Comparison of ENCODE assay signal across 11 cellular contexts in genomic region chr19:2540251-2540645, GRCh38.
A peak's percentile ranks its signal among the peaks of the same experiment; 100 is the strongest.
DNase-seq lines count a peak whose midpoint lies in the region; FAIRE-seq and TF ChIP-seq lines count a peak whose summit lies in the region.
"Had no signal": no experiment of that assay in that cellular context is flagged by ENCODE, and none has a peak within 500 bp of the region (broad histone marks: within the 10 kb centered on the region; RNA-seq: fewer than 3 reads in every experiment).

No MANE protein-coding gene starts in this region.

- H3K36me3 ChIP-seq in H1 (ENCODE audit: control insufficient read depth in 2 of 4, insufficient read depth in 4 of 4, low read length in 3 of 4) (no peaks in the 10 kb centered on the region), muscle layer of duodenum (ENCODE audit: control insufficient read depth in 1 of 2, insufficient read depth in 2 of 2, low read length in 2 of 2) (peaks cover 0 to 4% of the 10 kb centered on the region in 2 donors)
- H3K36me3 ChIP-seq: neutrophil had no signal

- intact Hi-C loops in activated CD4-positive, alpha-beta memory T cell treated with anti-CD3 and anti-CD28 coated beads for 36 hours (cut with micrococcal nuclease), result loop anchor here (5.0 kb wide), 1 partner anchor 72 kb away; no protein-coding TSS in a partner anchor

- H2BK5ac ChIP-seq in H1 (ENCODE audit: low read depth, low read length), result peak overlapping the region; percentile 92

- no peaks in the 10 kb centered on the region for H3K79me2 ChIP-seq in H1 (ENCODE audit: control insufficient read depth in 1 of 2, insufficient read depth in 2 of 2, low read length in 2 of 2)

- no peak overlapping the region for H2AK5ac ChIP-seq in H1 (ENCODE audit: low read depth, low read length)

- peak overlapping the region; percentile 64 for H2BK120ac ChIP-seq in H1 (replicated peaks; ENCODE audit: low read depth, low read length)

- no peak for FAIRE-seq in H1 (lab: Jason Lieb, UNC)
- FAIRE-seq: endometrium had no signal

- CTCF ChIA-PET in RWPE1 (lab: Yijun Ruan, JAX) (interaction anchor here (0.6 to 1.6 kb wide), 5 partner anchors 38 to 73 kb away, joined by 3 to 6 read pairs (median 5); no protein-coding TSS in a partner anchor), H1 (lab: Charles Lee; ENCODE audit: partially characterized antibody) (interaction anchor here (0.6 to 1.6 kb wide), 9 partner anchors 10 to 96 kb away, joined by 3 to 9 read pairs (median 4); no protein-coding TSS in a partner anchor)
- CTCF ChIA-PET in activated CD4-positive, alpha-beta memory T cell treated with anti-CD3 and anti-CD28 coated beads for 36 hours (lab: Charles Lee), result no interaction called here

- peak overlapping the region in 2 of 4 experiments; percentile 38 to 48; a peak in 3 of 7 replicates for H3K9ac ChIP-seq in H1 (replicated peaks in 1 of 4; ENCODE audit: extremely low read depth in 1 of 4, low read depth in 3 of 4, low read length in 3 of 4)
- H3K9ac ChIP-seq: KMS-11 had no signal

- TF ChIP-seq CTCF in RWPE1 (conservative IDR thresholded peaks at IDR 0.05; ENCODE audit: low read depth), result no peak
- TF ChIP-seq CTCF in H1 (IDR thresholded peaks at IDR 0.05; ENCODE audit: control extremely low read depth in 1 of 3, insufficient read depth in 1 of 3, low read depth in 1 of 3, low read length in 3 of 3), result no peak
- TF ChIP-seq CTCF in type B pancreatic cell (conservative IDR thresholded peaks at IDR 0.05), result no peak

- H4K20me1 ChIP-seq in H1 (replicated peaks in 1 of 2; ENCODE audit: control insufficient read depth in 1 of 2, insufficient read depth in 2 of 2, low read length in 2 of 2), result no peaks in the 10 kb centered on the region

- no peak overlapping the region for H3K56ac ChIP-seq in H1 (replicated peaks; ENCODE audit: insufficient read length, low read depth, low read length)

- H3K4ac ChIP-seq in H1 (replicated peaks; ENCODE audit: insufficient read length, low read depth, low read length), result no peak overlapping the region

- H3K27me3 ChIP-seq in H1 (replicated peaks in 1 of 4; ENCODE audit: control insufficient read depth in 3 of 4, extremely low read depth in 1 of 4, insufficient read depth in 3 of 4, low read length in 3 of 4) (no peaks in the 10 kb centered on the region; a peak in 2 of 7 replicates), muscle layer of duodenum (ENCODE audit: low read depth, low read length) (no peaks in the 10 kb centered on the region)
- H3K27me3 ChIP-seq: neutrophil had no signal

- TF ChIP-seq POLR2A in H1 (IDR thresholded peaks at IDR 0.05; ENCODE audit: control extremely low read depth in 1 of 2, low read depth in 2 of 2, low read length in 2 of 2), result no peak

- H3K14ac ChIP-seq in H1 (ENCODE audit: insufficient read length), result no peak overlapping the region

- peak overlapping the region; percentile 5 to 67 for H3K4me2 ChIP-seq in H1 (ENCODE audit: insufficient read depth in 1 of 2, low read depth in 2 of 2, low read length in 2 of 2)
- H3K4me2 ChIP-seq: KMS-11 had no signal

- H3K27ac Mint-ChIP-seq in type B pancreatic cell, result peak overlapping the region; percentile 96
- no peak overlapping the region for H3K27ac Mint-ChIP-seq in activated CD4-positive, alpha-beta memory T cell treated with anti-CD3 and anti-CD28 coated beads for 36 hours

- DNase-seq in RWPE1 (ENCODE audit: low spot score) (no peak), H1 (ENCODE audit: low read depth in 1 of 2, low spot score in 2 of 2) (no peak), type B pancreatic cell (ENCODE audit: extremely low spot score, unreplicated experiment) (no peak), H4 (ENCODE audit: low spot score) (no peak), DMS153 treated with DMSO at 0.1 percent for 48 hours (lab: John Stamatoyannopoulos, UW; ENCODE audit: unreplicated experiment) (no peak)
- DNase-seq in activated CD4-positive, alpha-beta memory T cell treated with anti-CD3 and anti-CD28 coated beads for 36 hours, result no peak
- DNase-seq: NCI-H510A treated with DMSO at 0.1 percent for 48 hours had no signal

- peak overlapping the region; percentile 81 for H4K91ac ChIP-seq in H1 (replicated peaks; ENCODE audit: insufficient read length, low read length)

- H4K8ac ChIP-seq in H1 (ENCODE audit: extremely low read depth, insufficient read depth, low read length), result peak overlapping the region; percentile 62; the same call in 1 of the 2 replicates

- peak overlapping the region; percentile 87 for H2BK12ac ChIP-seq in H1 (ENCODE audit: low read depth, low read length)

- 74% methylated on average over 10 of the region's 12 CpGs; no CpG with 5 or more reads in 1 of the 2 experiments for WGBS in H1 (ENCODE audit: extremely low coverage in 1 of 2, insufficient coverage in 1 of 2, insufficient read length in 1 of 2, insufficient replicate concordance in 2 of 2, low coverage in 1 of 2, low lambda C conversion rate in 2 of 2, missing lambda C conversion rate in 1 of 2), 2 experiments

- H2AFZ ChIP-seq in H1 (ENCODE audit: low read length), result no peak overlapping the region; the same call in 1 of the 2 replicates

- no peaks in the 10 kb centered on the region for H3K79me1 ChIP-seq in H1 (ENCODE audit: low read depth, low read length)

- H3K4me3 ChIP-seq in H1 (ENCODE audit: extremely low read depth in 1 of 4, insufficient read depth in 2 of 4, low read depth in 3 of 4, low read length in 4 of 4) (peak overlapping the region in 3 of 4 experiments; percentile 13 to 40 (median 23); a peak in 4 of 8 replicates), muscle layer of duodenum (ENCODE audit: low read depth in 1 of 2, low read length in 2 of 2) (peak overlapping the region in 1 of 2 donors; percentile 25)

- no peaks in the 10 kb centered on the region for H3K27me3 Mint-ChIP-seq in type B pancreatic cell
- peaks cover 1% of the 10 kb centered on the region for H3K27me3 Mint-ChIP-seq in activated CD4-positive, alpha-beta memory T cell treated with anti-CD3 and anti-CD28 coated beads for 36 hours

- H3K23me2 ChIP-seq in H1 (ENCODE audit: low read depth, low read length), result no peaks in the 10 kb centered on the region; the same call in 1 of the 2 replicates

- peak overlapping the region; percentile 71 for H3K18ac ChIP-seq in H1 (ENCODE audit: extremely low read depth, low read length)

- H2BK15ac ChIP-seq in H1 (ENCODE audit: low read length), result no peak overlapping the region

- no peaks in the 10 kb centered on the region for H3K9me3 ChIP-seq in H1 (ENCODE audit: insufficient read depth in 2 of 2, low read depth in 1 of 2, low read length in 1 of 2)
- no peaks in the 10 kb centered on the region for H3K9me3 ChIP-seq in muscle layer of duodenum (ENCODE audit: control insufficient read depth in 1 of 2, low read length in 2 of 2)
- H3K9me3 ChIP-seq: neutrophil had no signal

- H4K5ac ChIP-seq in H1 (ENCODE audit: insufficient read length, low read depth, low read length), result peak overlapping the region; percentile 69

- H3K4me3 Mint-ChIP-seq in type B pancreatic cell, result no peak overlapping the region
- H3K4me3 Mint-ChIP-seq in activated CD4-positive, alpha-beta memory T cell treated with anti-CD3 and anti-CD28 coated beads for 36 hours, result no peak overlapping the region

- H3K9me3 Mint-ChIP-seq in type B pancreatic cell, result no peaks in the 10 kb centered on the region
- no peaks in the 10 kb centered on the region for H3K9me3 Mint-ChIP-seq in activated CD4-positive, alpha-beta memory T cell treated with anti-CD3 and anti-CD28 coated beads for 36 hours

- no peak for TF ChIP-seq EP300 in H1 (IDR thresholded peaks at IDR 0.05; ENCODE audit: borderline replicate concordance in 1 of 2, low read depth in 2 of 2, low read length in 2 of 2)

- H3K27ac ChIP-seq in RWPE1 (peak overlapping the region; percentile 99), H1 (ENCODE audit: low read depth, low read length) (peak overlapping the region; percentile 72; the same call in 1 of the 2 replicates), muscle layer of duodenum (ENCODE audit: low read length) (peak overlapping the region; percentile 63)
- H3K27ac ChIP-seq: KMS-11, neutrophil had no signal

- H3K23ac ChIP-seq in H1 (ENCODE audit: insufficient read length), result no peak overlapping the region

- 0 out of 2 replicates have a peak overlapping the region, but pooled peaks have one; percentile 80 for H2BK20ac ChIP-seq in H1 (ENCODE audit: low read length)

- POLR2A ChIA-PET in RWPE1 (lab: Yijun Ruan, JAX; ENCODE audit: low non-redundant PET), result interaction anchor here (1.0 to 1.4 kb wide), 2 partner anchors 39 to 64 kb away, joined by 3 to 6 read pairs; partner anchors contain the start of gene GADD45B
- POLR2A ChIA-PET in H1 (lab: Charles Lee; ENCODE audit: partially characterized antibody), result interaction anchor here (0.6 to 5.8 kb wide), 16 partner anchors 9 to 78 kb away, joined by 3 to 98 read pairs (median 4); partner anchors contain the start of gene GADD45B
- POLR2A ChIA-PET in activated CD4-positive, alpha-beta memory T cell treated with anti-CD3 and anti-CD28 coated beads for 36 hours (lab: Charles Lee), result no interaction called here

- H3K4me1 ChIP-seq in H1 (replicated peaks in 1 of 4; ENCODE audit: control insufficient read depth in 3 of 4, insufficient read depth in 4 of 4, low read length in 3 of 4), result peaks cover 3 to 23% (median 17%) of the 10 kb centered on the region in 4 experiments
- H3K4me1 ChIP-seq in muscle layer of duodenum (ENCODE audit: control insufficient read depth in 1 of 2, insufficient read depth in 2 of 2, low read length in 2 of 2), result peaks cover 13 to 28% of the 10 kb centered on the region in 2 donors

- no peaks in the 10 kb centered on the region for H3K36me3 Mint-ChIP-seq in type B pancreatic cell
- no peaks in the 10 kb centered on the region for H3K36me3 Mint-ChIP-seq in activated CD4-positive, alpha-beta memory T cell treated with anti-CD3 and anti-CD28 coated beads for 36 hours

- peaks cover 20% of the 10 kb centered on the region for H3K4me1 Mint-ChIP-seq in type B pancreatic cell (ENCODE audit: unreplicated experiment)
- H3K4me1 Mint-ChIP-seq in activated CD4-positive, alpha-beta memory T cell treated with anti-CD3 and anti-CD28 coated beads for 36 hours (ENCODE audit: low read depth), result peaks cover 19% of the 10 kb centered on the region

- TF ChIP-seq RAD21 in H1 (IDR thresholded peaks at IDR 0.05 in 1 of 2, conservative IDR thresholded peaks at IDR 0.05 in 1 of 2; ENCODE audit: low read depth in 2 of 2, low read length in 2 of 2), result no peak

TF ChIP-seq in H1, 55 proteins besides CTCF, POLR2A, EP300 and RAD21:
- TF ChIP-seq SIRT6 (IDR thresholded peaks at IDR 0.05; ENCODE audit: low read length) (no peak), KDM1A (IDR thresholded peaks at IDR 0.05; ENCODE audit: borderline replicate concordance, low read length) (peak; percentile 92), CEBPB (IDR thresholded peaks at IDR 0.05; ENCODE audit: low read depth, low read length) (no peak)
